In the genomic region with DNA sequence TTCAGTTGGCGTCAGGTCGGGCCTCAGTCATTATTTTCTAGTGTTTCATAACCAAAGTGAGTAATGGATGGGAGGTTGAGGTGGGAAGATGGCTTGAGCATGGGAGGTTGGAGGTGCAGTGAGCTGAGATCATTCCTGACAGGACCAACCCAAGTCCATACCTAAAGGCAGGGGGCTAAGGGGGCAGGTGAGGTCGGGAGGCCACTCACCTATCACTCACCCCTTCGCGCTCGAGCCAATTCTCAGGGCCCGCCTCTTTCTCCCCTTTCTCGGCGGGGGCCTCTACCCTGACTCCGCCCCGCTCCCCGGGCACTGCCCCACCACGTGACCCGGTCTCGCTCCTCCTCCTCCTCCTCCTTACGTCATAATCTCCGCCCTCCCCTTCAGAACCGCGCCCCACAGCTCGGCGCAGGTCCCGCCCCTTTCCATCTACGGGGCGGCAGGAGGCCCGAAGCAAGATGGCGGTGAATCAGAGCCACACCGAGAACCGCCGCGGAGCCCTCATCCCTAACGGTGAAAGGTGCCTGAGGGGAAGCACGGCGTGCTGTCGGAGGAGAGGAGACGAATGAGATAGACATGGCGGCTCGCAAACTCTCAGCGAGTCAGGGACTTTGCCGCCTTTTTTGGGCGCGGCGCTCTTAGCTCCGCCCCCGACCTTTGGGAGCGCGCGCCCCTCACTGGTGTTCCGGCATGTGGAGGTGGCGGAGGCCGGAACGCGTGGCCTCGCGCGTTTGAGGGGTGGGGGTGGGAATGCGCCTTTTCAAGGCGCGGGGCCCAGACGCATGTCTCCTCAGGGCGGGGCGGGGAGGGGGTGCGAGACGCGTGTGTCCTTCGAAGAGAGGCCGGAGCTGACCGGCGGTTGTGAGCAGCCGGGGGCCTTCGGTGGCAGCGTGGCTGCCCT, we compare ENCODE assay signal across 8 cellular contexts.
A peak's percentile ranks its signal among the peaks of the same experiment; 100 is the strongest.
DNase-seq lines count a peak whose midpoint lies in the region; ATAC-seq and TF ChIP-seq lines count a peak whose summit lies in the region.

Gene WBP2NL, plus strand, starts transcription at position 428 of the 901 bp plus-strand sequence. Its CDS starts 31 bp downstream, at position 459.

- no peak for TF ChIP-seq CTCF in coronary artery (IDR thresholded peaks at IDR 0.05)

- H3K27ac ChIP-seq in coronary artery = no peak within 1 kb of the TSS

- DNase-seq in CD1c-positive myeloid dendritic cell (ENCODE audit: extremely low spot score) (peak; percentile 88), NCI-H1105 (lab: John Stamatoyannopoulos, UW) (peak; percentile 2), coronary artery (ENCODE audit: low spot score) (no peak), medulla oblongata (ENCODE audit: extremely low spot score) (peak; percentile 92), UCSD-AML1 (lab: John Stamatoyannopoulos, UW; ENCODE audit: unreplicated experiment) (no peak)
- peak; percentile 70 to 87 for DNase-seq in activated CD4-positive, alpha-beta T cell treated with anti-CD3 and anti-CD28 coated beads, Interleukin-2, amount 50 U/mL, for 24 hours (ENCODE audit: low read depth in 1 of 2, low spot score in 1 of 2)
- DNase-seq in stimulated activated CD8-positive, alpha-beta memory T cell treated with anti-CD3 and anti-CD28 coated beads, Interleukin-15, amount 100 ng/mL, for 1 hour (ENCODE audit: low read depth) = peak; percentile 81

- H3K4me3 ChIP-seq in coronary artery = peak within 1 kb of the TSS; percentile 68

- ATAC-seq in GM21619 (IDR thresholded peaks at IDR 0.05; ENCODE audit: unreplicated experiment) = peak; percentile 73

Comparison
In these comparisons a context has a peak if more than half of its experiments do, and no peak if none do; other contexts are left out.
1. DNase-seq: peak in CD1c-positive myeloid dendritic cell (single experiment), NCI-H1105 (single experiment), activated CD4-positive, alpha-beta T cell treated with anti-CD3 and anti-CD28 coated beads, Interleukin-2, amount 50 U/mL, for 24 hours (2 of 2), medulla oblongata (single experiment) and stimulated activated CD8-positive, alpha-beta memory T cell treated with anti-CD3 and anti-CD28 coated beads, Interleukin-15, amount 100 ng/mL, for 1 hour (single experiment); none in coronary artery (single experiment) and UCSD-AML1 (single experiment).